Comparison of ENCODE assay signal across 8 cellular contexts in the genomic region with DNA sequence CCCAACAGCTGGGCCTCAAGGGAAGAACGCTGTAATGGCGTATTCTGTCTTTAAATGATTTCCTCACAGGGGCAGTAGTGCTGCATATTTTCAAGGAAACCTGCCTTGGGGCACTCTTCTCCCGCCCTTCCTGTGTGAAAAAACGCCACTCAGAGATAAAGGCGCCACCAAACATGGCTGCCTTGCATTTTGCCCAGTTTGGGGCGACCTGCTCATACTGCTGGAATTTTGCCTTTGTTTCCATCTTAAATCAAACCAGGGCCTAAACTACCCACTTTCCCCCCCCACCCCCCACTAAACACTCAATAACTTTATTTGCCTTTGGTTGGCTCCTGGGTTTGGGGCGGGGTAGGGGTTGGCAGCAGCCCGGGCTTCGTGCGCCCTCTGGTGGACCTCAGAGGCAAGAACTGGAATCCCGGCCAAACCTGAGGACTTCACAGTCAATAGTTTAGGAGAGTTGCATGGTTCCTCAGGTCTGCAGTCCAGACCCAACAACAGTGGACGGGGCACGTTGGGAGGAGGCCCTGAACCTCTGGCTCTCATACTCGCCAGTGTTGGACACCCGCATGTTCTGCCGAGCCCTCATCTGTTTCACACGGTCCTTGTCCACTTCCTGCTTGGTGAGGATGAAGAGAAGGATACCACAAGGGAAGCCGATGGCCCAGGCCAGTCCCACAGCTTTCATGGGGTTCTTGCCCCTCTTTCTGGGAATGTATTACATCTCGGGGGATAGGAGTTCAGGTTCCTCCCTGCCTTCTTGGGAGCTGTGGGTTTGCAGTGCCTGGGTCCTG.
DNase-seq lines count a peak whose midpoint lies in the region; ATAC-seq and TF ChIP-seq lines count a peak whose summit lies in the region.

No MANE protein-coding gene starts in this region.

- H3K79me2 ChIP-seq in SU-DHL-6 (ENCODE audit: insufficient read depth, low read length) = no peaks in the 10 kb centered on the region

- no peak overlapping the region for H3K9ac ChIP-seq in SU-DHL-6 (ENCODE audit: low read length)

- H3F3A ChIP-seq in SU-DHL-6 (ENCODE audit: insufficient read depth) = no peaks in the 10 kb centered on the region

- H2AFZ ChIP-seq in SU-DHL-6 (ENCODE audit: low read depth, low read length, severe bottlenecking) = peak overlapping the region; percentile 84

- H4K20me1 ChIP-seq in SU-DHL-6 (ENCODE audit: low read depth, low read length) = no peaks in the 10 kb centered on the region

- no peak overlapping the region for H3K27ac ChIP-seq in SU-DHL-6 (ENCODE audit: low read depth, low read length)

- H3K9me3 ChIP-seq in SU-DHL-6 (ENCODE audit: insufficient read depth, low read length) = no peaks in the 10 kb centered on the region

- ATAC-seq in activated CD4-positive, CD25-positive, alpha-beta regulatory T cell treated with anti-CD3 and anti-CD28 coated beads, Interleukin-2, amount 50 U/mL, for 24 hours = no peak
- peak; percentile 60 for ATAC-seq in HG03045 (IDR thresholded peaks at IDR 0.05; ENCODE audit: unreplicated experiment)

- peak; percentile 61 for DNase-seq in activated CD4-positive, CD25-positive, alpha-beta regulatory T cell treated with anti-CD3 and anti-CD28 coated beads, Interleukin-2, amount 50 U/mL, for 72 hours
- peak; percentile 79 for DNase-seq in effector CD4-positive, alpha-beta T cell
- DNase-seq in posterior vena cava (ENCODE audit: low spot score) = peak; percentile 86
- DNase-seq in NCI-H2107 treated with DMSO at 0.1 percent for 48 hours (lab: John Stamatoyannopoulos, UW; ENCODE audit: unreplicated experiment) = no peak
- no peak for DNase-seq in GF-D8 (lab: John Stamatoyannopoulos, UW)

- no peak overlapping the region for H3K4me2 ChIP-seq in SU-DHL-6 (ENCODE audit: low read depth, low read length, poor library complexity, severe bottlenecking)

- H3K9me2 ChIP-seq in SU-DHL-6 (replicated peaks; ENCODE audit: insufficient read depth, low read length) = no peaks in the 10 kb centered on the region

- peak; percentile 55 for TF ChIP-seq CTCF in SU-DHL-6 (IDR thresholded peaks at IDR 0.05; ENCODE audit: insufficient read depth, low read length, poor library complexity, severe bottlenecking)

- no peaks in the 10 kb centered on the region for H3K36me3 ChIP-seq in SU-DHL-6 (ENCODE audit: low read length)

- intact Hi-C loops in posterior vena cava (cut with DNase I) = no loop called here

- no peaks in the 10 kb centered on the region for H3K27me3 ChIP-seq in SU-DHL-6 (ENCODE audit: low read length)

- H3K4me3 ChIP-seq in SU-DHL-6 (ENCODE audit: insufficient read depth, low read length, poor library complexity, severe bottlenecking) = no peak overlapping the region

Comparison
In these comparisons a context has a peak if more than half of its experiments do, and no peak if none do; other contexts are left out.
1. DNase-seq: peak in activated CD4-positive, CD25-positive, alpha-beta regulatory T cell treated with anti-CD3 and anti-CD28 coated beads, Interleukin-2, amount 50 U/mL, for 72 hours (single experiment), effector CD4-positive, alpha-beta T cell (single experiment) and posterior vena cava (single experiment); none in NCI-H2107 treated with DMSO at 0.1 percent for 48 hours (single experiment) and GF-D8 (single experiment).